Comparison of ENCODE assay signal across 18 cellular contexts in genomic region chr2:215756351-215756731, GRCh38.
DNase-seq lines count a peak whose midpoint lies in the region; ATAC-seq and TF ChIP-seq lines count a peak whose summit lies in the region.
"Had no signal": no experiment of that assay in that cellular context is flagged by ENCODE, and none has a peak within 500 bp of the region (broad histone marks: within the 10 kb centered on the region; RNA-seq: fewer than 3 reads in every experiment).

No MANE protein-coding gene starts in this region.

- no peaks in the 10 kb centered on the region for H3F3A ChIP-seq in GM23338 (replicated peaks; ENCODE audit: low read depth)

- peak overlapping the region; percentile 67 for H3K9ac ChIP-seq in adipocyte (ENCODE audit: low read length)

- H3K9me3 ChIP-seq in adipocyte (ENCODE audit: control insufficient read depth, low read length): no peaks in the 10 kb centered on the region

- H3K4me1 ChIP-seq in GM23338 (ENCODE audit: insufficient read depth): no peaks in the 10 kb centered on the region
- peaks cover 33% of the 10 kb centered on the region for H3K4me1 ChIP-seq in adipocyte (ENCODE audit: control insufficient read depth, insufficient read depth, low read length)

- no peak overlapping the region for H3K4me2 ChIP-seq in GM23338

- 63 to 82% methylated on average over 2 of the region's 2 CpGs for WGBS in lower leg skin, 2 donors

- no peak overlapping the region for H3K27ac Mint-ChIP-seq in GM23338
- H3K27ac Mint-ChIP-seq: CD4-positive, alpha-beta T cell had no signal

- H3K36me3 ChIP-seq in GM23338 (ENCODE audit: insufficient read depth) (no peaks in the 10 kb centered on the region), adipocyte (ENCODE audit: control insufficient read depth, insufficient read depth, low read length, severe bottlenecking) (no peaks in the 10 kb centered on the region)

- H3K27me3 ChIP-seq in GM23338 (ENCODE audit: insufficient read depth) (no peaks in the 10 kb centered on the region), adipocyte (replicated peaks; ENCODE audit: control insufficient read depth, insufficient read depth, low read length) (no peaks in the 10 kb centered on the region)

- H3K4me1 Mint-ChIP-seq in GM23338: 0 out of 3 replicates have a peak, but pooled peaks cover 5% of the 10 kb centered on the region

- 0 out of 3 replicates have a peak, but pooled peaks cover under 1% of the 10 kb centered on the region for H3K36me3 Mint-ChIP-seq in GM23338 (ENCODE audit: low read depth)

- ATAC-seq in GM23338 (no peak), GM18498 (IDR thresholded peaks at IDR 0.05; ENCODE audit: unreplicated experiment) (no peak), GM19452 (IDR thresholded peaks at IDR 0.05; ENCODE audit: unreplicated experiment) (no peak)
- ATAC-seq: GM12878 had no signal

- no peak overlapping the region for H3K27ac ChIP-seq in GM23338 (ENCODE audit: low read depth)
- H3K27ac ChIP-seq: RWPE1, SK-N-MC had no signal

- intact Hi-C loops in lower leg skin (cut with DNase I; ENCODE audit: low total_unique reads): no loop called here

- TF ChIP-seq POLR2A in lower leg skin (IDR thresholded peaks at IDR 0.05): no peak

- peaks cover 9% of the 10 kb centered on the region; the same call in 1 of the 2 replicates for H3K9me2 ChIP-seq in GM23338 (ENCODE audit: insufficient read depth)

- peaks cover under 1% of the 10 kb centered on the region; the same call in 2 of the 3 replicates for H3K9me3 Mint-ChIP-seq in GM23338
- H3K9me3 Mint-ChIP-seq: CD4-positive, alpha-beta T cell had no signal

- peaks cover 1% of the 10 kb centered on the region for H3K27me3 Mint-ChIP-seq in GM23338 (ENCODE audit: insufficient read depth, low read depth, poor library complexity)

- DNase-seq in GM23338 (ENCODE audit: low spot score) (no peak), adipocyte (ENCODE audit: low read depth) (no peak), glomerular endothelial cell (ENCODE audit: extremely low read depth, low read depth, low spot score) (peak; percentile 42), pulmonary artery endothelial cell (ENCODE audit: low read depth, low spot score) (peak; percentile 84), lower leg skin (ENCODE audit: low spot score in 2 of 2) (no peak)
- DNase-seq: CD4-positive, alpha-beta T cell; COR-L47; DND-41; Kasumi-1; NCI-H1694; NCI-H510A; NCI-H748 treated with DMSO at 0.1 percent for 48 hours; SHP77 treated with DMSO at 0.1 percent for 48 hours had no signal

- no peaks in the 10 kb centered on the region for H3K79me2 ChIP-seq in GM23338 (replicated peaks; ENCODE audit: insufficient read depth)

- no peak overlapping the region for H3K4me3 Mint-ChIP-seq in GM23338
- H3K4me3 Mint-ChIP-seq: CD4-positive, alpha-beta T cell had no signal

- H2AFZ ChIP-seq in GM23338: 0 out of 2 replicates have a peak overlapping the region, but pooled peaks have one; percentile 17

- no peak overlapping the region for H3K4me3 ChIP-seq in GM23338
- peak overlapping the region; percentile 64 for H3K4me3 ChIP-seq in adipocyte (ENCODE audit: low read length)
- no peak overlapping the region for H3K4me3 ChIP-seq in lower leg skin (ENCODE audit: low read depth, poor library complexity, severe bottlenecking)
- H3K4me3 ChIP-seq: GM12878, SK-N-MC had no signal

- H4K20me1 ChIP-seq in GM23338 (replicated peaks; ENCODE audit: insufficient read depth): no peaks in the 10 kb centered on the region

- TF ChIP-seq CTCF in GM23338 (conservative IDR thresholded peaks at IDR 0.05; ENCODE audit: low read depth in 2 of 2) (no peak), lower leg skin (IDR thresholded peaks at IDR 0.05) (no peak)

TF ChIP-seq in GM23338, 12 proteins besides CTCF, POLR2A, EP300 and RAD21:
- TF ChIP-seq CREB1 (CRISPR knock-in tag; IDR thresholded peaks at IDR 0.05; ENCODE audit: low read depth) (no peak), ZNF331 (CRISPR knock-in tag; IDR thresholded peaks at IDR 0.05; ENCODE audit: low read depth) (no peak), POLR2AphosphoS5 (IDR thresholded peaks at IDR 0.05; ENCODE audit: low read depth) (no peak), ZNF114 (CRISPR knock-in tag; IDR thresholded peaks at IDR 0.05) (no peak), EZH2phosphoT487 (IDR thresholded peaks at IDR 0.05; ENCODE audit: unreplicated experiment) (no peak)
- TF ChIP-seq, protein P1, sequence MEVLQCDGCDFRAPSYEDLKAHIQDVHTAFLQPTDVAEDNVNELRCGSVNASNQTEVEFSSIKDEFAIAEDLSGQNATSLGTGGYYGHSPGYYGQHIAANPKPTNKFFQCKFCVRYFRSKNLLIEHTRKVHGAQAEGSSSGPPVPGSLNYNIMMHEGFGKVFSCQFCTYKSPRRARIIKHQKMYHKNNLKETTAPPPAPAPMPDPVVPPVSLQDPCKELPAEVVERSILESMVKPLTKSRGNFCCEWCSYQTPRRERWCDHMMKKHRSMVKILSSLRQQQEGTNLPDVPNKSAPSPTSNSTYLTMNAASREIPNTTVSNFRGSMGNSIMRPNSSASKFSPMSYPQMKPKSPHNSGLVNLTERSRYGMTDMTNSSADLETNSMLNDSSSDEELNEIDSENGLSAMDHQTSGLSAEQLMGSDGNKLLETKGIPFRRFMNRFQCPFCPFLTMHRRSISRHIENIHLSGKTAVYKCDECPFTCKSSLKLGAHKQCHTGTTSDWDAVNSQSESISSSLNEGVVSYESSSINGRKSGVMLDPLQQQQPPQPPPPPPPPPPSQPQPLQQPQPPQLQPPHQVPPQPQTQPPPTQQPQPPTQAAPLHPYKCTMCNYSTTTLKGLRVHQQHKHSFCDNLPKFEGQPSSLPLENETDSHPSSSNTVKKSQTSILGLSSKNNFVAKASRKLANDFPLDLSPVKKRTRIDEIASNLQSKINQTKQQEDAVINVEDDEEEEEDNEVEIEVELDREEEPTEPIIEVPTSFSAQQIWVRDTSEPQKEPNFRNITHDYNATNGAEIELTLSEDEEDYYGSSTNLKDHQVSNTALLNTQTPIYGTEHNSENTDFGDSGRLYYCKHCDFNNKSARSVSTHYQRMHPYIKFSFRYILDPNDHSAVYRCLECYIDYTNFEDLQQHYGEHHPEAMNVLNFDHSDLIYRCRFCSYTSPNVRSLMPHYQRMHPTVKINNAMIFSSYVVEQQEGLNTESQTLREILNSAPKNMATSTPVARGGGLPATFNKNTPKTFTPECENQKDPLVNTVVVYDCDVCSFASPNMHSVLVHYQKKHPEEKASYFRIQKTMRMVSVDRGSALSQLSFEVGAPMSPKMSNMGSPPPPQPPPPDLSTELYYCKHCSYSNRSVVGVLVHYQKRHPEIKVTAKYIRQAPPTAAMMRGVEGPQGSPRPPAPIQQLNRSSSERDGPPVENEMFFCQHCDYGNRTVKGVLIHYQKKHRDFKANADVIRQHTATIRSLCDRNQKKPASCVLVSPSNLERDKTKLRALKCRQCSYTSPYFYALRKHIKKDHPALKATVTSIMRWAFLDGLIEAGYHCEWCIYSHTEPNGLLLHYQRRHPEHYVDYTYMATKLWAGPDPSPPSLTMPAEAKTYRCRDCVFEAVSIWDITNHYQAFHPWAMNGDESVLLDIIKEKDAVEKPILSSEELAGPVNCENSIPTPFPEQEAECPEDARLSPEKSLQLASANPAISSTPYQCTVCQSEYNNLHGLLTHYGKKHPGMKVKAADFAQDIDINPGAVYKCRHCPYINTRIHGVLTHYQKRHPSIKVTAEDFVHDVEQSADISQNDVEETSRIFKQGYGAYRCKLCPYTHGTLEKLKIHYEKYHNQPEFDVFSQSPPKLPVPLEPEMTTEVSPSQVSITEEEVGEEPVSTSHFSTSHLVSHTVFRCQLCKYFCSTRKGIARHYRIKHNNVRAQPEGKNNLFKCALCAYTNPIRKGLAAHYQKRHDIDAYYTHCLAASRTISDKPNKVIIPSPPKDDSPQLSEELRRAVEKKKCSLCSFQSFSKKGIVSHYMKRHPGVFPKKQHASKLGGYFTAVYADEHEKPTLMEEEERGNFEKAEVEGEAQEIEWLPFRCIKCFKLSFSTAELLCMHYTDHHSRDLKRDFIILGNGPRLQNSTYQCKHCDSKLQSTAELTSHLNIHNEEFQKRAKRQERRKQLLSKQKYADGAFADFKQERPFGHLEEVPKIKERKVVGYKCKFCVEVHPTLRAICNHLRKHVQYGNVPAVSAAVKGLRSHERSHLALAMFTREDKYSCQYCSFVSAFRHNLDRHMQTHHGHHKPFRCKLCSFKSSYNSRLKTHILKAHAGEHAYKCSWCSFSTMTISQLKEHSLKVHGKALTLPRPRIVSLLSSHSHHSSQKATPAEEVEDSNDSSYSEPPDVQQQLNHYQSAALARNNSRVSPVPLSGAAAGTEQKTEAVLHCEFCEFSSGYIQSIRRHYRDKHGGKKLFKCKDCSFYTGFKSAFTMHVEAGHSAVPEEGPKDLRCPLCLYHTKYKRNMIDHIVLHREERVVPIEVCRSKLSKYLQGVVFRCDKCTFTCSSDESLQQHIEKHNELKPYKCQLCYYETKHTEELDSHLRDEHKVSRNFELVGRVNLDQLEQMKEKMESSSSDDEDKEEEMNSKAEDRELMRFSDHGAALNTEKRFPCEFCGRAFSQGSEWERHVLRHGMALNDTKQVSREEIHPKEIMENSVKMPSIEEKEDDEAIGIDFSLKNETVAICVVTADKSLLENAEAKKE (CRISPR knock-in tag; IDR thresholded peaks at IDR 0.05): no peak

Comparison
In these comparisons a context has a peak if more than half of its experiments do, and no peak if none do; other contexts are left out.
1. DNase-seq: peak in glomerular endothelial cell (single experiment) and pulmonary artery endothelial cell (single experiment); none in GM23338 (single experiment), adipocyte (single experiment) and lower leg skin (0 of 2).